ENCODE assay signal across 14 cellular contexts in the genomic region with DNA sequence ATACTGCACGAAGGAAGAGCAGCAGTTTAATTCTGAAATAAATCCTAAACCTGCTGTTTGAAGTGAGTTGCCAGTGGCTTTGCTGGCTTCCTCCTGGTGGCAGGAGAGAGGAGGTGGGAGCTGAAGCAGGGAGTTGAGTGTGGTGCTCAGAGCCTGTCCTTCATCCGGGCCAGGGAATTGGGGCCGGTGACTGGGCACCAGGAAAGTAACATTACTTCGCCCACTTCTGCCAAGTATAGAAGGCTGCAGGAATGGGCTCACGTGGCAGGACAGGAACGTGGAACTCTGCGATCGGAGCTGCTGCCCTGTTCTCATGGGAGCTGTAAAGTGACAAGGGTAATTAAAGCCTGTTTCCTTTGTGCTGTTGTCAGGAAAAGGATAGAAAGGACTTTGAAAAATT. TPM values are rescaled to one million over a fixed set of nuclear protein-coding genes. Genes with fewer than 3 reads are reported as not detected.
A peak's percentile ranks its signal among the peaks of the same experiment; 100 is the strongest.
DNase-seq lines count a peak whose midpoint lies in the region; ATAC-seq, FAIRE-seq and TF ChIP-seq lines count a peak whose summit lies in the region.
"Had no signal": no experiment of that assay in that cellular context is flagged by ENCODE, and none has a peak within 500 bp of the region (broad histone marks: within the 10 kb centered on the region; RNA-seq: fewer than 3 reads in every experiment).

No MANE protein-coding gene starts in this region.

- CTCF ChIA-PET in activated naive CD4-positive, alpha-beta T cell treated with anti-CD3 and anti-CD28 coated beads, Interleukin-2, amount 10 ng/mL, durations not matched to agents 7 days and 5 days (lab: Charles Lee), result interaction anchor here (0.6 kb wide), 1 partner anchor 40 kb away, joined by 3 read pairs; no protein-coding TSS in a partner anchor
- CTCF ChIA-PET in activated naive CD4-positive, alpha-beta T cell treated with anti-CD3 and anti-CD28 coated beads for 36 hours (lab: Charles Lee), result no interaction called here

- H3K9me3 ChIP-seq in subcutaneous abdominal adipose tissue (ENCODE audit: control insufficient read depth in 5 of 5, low read length in 5 of 5), result no peaks in the 10 kb centered on the region
- H3K9me3 ChIP-seq: SJSA1 had no signal

- peak; percentile 4 for TF ChIP-seq CTCF in cardiac fibroblast (IDR thresholded peaks at IDR 0.05; ENCODE audit: low read depth, low read length)

- H3K36me3 ChIP-seq in subcutaneous abdominal adipose tissue (ENCODE audit: control insufficient read depth in 5 of 5, insufficient read depth in 5 of 5, low read length in 5 of 5), result peaks cover 3 to 73% (median 51%) of the 10 kb centered on the region in 5 donors
- H3K36me3 ChIP-seq in H7 (replicated peaks; ENCODE audit: control insufficient read depth, insufficient read depth, low read length), result peaks cover 21% of the 10 kb centered on the region

- H3K4me1 Mint-ChIP-seq in activated naive CD4-positive, alpha-beta T cell treated with anti-CD3 and anti-CD28 coated beads, Interleukin-2, amount 10 ng/mL, durations not matched to agents 7 days and 5 days, result peaks cover 3% of the 10 kb centered on the region
- peaks cover 3% of the 10 kb centered on the region for H3K4me1 Mint-ChIP-seq in activated naive CD4-positive, alpha-beta T cell treated with anti-CD3 and anti-CD28 coated beads for 36 hours (ENCODE audit: low read depth)

- no peak for TF ChIP-seq POLR2A in H54 (IDR thresholded peaks at IDR 0.05; ENCODE audit: low read depth, low read length)

- DNase-seq in activated naive CD4-positive, alpha-beta T cell treated with anti-CD3 and anti-CD28 coated beads, Interleukin-2, amount 10 ng/mL, durations not matched to agents 7 days and 5 days, result no peak
- DNase-seq in activated naive CD4-positive, alpha-beta T cell treated with anti-CD3 and anti-CD28 coated beads for 36 hours, result no peak
- DNase-seq in cardiac fibroblast (ENCODE audit: low read depth in 2 of 2) (no peak), left kidney (ENCODE audit: low read depth, low spot score) (peak; percentile 12), H54 (ENCODE audit: insufficient read length, low spot score) (no peak), H7 (no peak)
- DNase-seq: activated CD4-positive, alpha-beta T cell treated with anti-CD3 and anti-CD28 coated beads for 48 hours; activated naive CD4-positive, alpha-beta T cell treated with Interleukin-2 at 50 U/mL for 16 hours; effector CD4-positive, alpha-beta T cell; NCI-H446; trophoblast cell had no signal

- no peak for FAIRE-seq in H54 (lab: Jason Lieb, UNC)

- H3K27me3 Mint-ChIP-seq in activated naive CD4-positive, alpha-beta T cell treated with anti-CD3 and anti-CD28 coated beads, Interleukin-2, amount 10 ng/mL, durations not matched to agents 7 days and 5 days, result no peaks in the 10 kb centered on the region
- no peaks in the 10 kb centered on the region for H3K27me3 Mint-ChIP-seq in activated naive CD4-positive, alpha-beta T cell treated with anti-CD3 and anti-CD28 coated beads for 36 hours (ENCODE audit: low read depth)

- peaks cover 9 to 56% (median 42%) of the 10 kb centered on the region in 5 donors for H3K4me1 ChIP-seq in subcutaneous abdominal adipose tissue (ENCODE audit: control insufficient read depth in 5 of 5, insufficient read depth in 5 of 5, low read length in 5 of 5)
- H3K4me1 ChIP-seq: SJSA1 had no signal

- H3K4me3 ChIP-seq in cardiac fibroblast (replicated peaks in 1 of 2; ENCODE audit: low read depth in 2 of 2, low read length in 2 of 2) (no peak overlapping the region), subcutaneous abdominal adipose tissue (ENCODE audit: low read depth in 1 of 5, low read length in 5 of 5) (no peak overlapping the region), H7 (ENCODE audit: insufficient read depth, low read depth, low read length) (no peak overlapping the region)
- H3K4me3 ChIP-seq: SJSA1 had no signal

- peak overlapping the region; percentile 37 for H3K27ac ChIP-seq in subcutaneous abdominal adipose tissue (ENCODE audit: low read depth, low read length)
- H3K27ac ChIP-seq: SJSA1 had no signal

- peak overlapping the region in 2 of 5 donors; percentile 19 to 20 for H3K9ac ChIP-seq in subcutaneous abdominal adipose tissue (ENCODE audit: low read length in 5 of 5)

- H3K27ac Mint-ChIP-seq in activated naive CD4-positive, alpha-beta T cell treated with anti-CD3 and anti-CD28 coated beads, Interleukin-2, amount 10 ng/mL, durations not matched to agents 7 days and 5 days, result peak overlapping the region; percentile 75
- no peak overlapping the region for H3K27ac Mint-ChIP-seq in activated naive CD4-positive, alpha-beta T cell treated with anti-CD3 and anti-CD28 coated beads for 36 hours

- no peak for ATAC-seq in GM21515 (IDR thresholded peaks at IDR 0.05; ENCODE audit: unreplicated experiment)

- H3K36me3 Mint-ChIP-seq in activated naive CD4-positive, alpha-beta T cell treated with anti-CD3 and anti-CD28 coated beads, Interleukin-2, amount 10 ng/mL, durations not matched to agents 7 days and 5 days, result peaks cover 39% of the 10 kb centered on the region
- H3K36me3 Mint-ChIP-seq in activated naive CD4-positive, alpha-beta T cell treated with anti-CD3 and anti-CD28 coated beads for 36 hours (ENCODE audit: low read depth), result peaks cover 26% of the 10 kb centered on the region

- H3K27me3 ChIP-seq in subcutaneous abdominal adipose tissue (ENCODE audit: control insufficient read depth in 5 of 5, insufficient read depth in 4 of 5, low read length in 5 of 5) (no peaks in the 10 kb centered on the region), H7 (ENCODE audit: control insufficient read depth, insufficient read depth, low read length) (no peaks in the 10 kb centered on the region)
- H3K27me3 ChIP-seq: SJSA1 had no signal

- H3K9me3 Mint-ChIP-seq in activated naive CD4-positive, alpha-beta T cell treated with anti-CD3 and anti-CD28 coated beads, Interleukin-2, amount 10 ng/mL, durations not matched to agents 7 days and 5 days, result no peaks in the 10 kb centered on the region
- H3K9me3 Mint-ChIP-seq in activated naive CD4-positive, alpha-beta T cell treated with anti-CD3 and anti-CD28 coated beads for 36 hours, result no peaks in the 10 kb centered on the region

- no peak overlapping the region for H3K4me3 Mint-ChIP-seq in activated naive CD4-positive, alpha-beta T cell treated with anti-CD3 and anti-CD28 coated beads, Interleukin-2, amount 10 ng/mL, durations not matched to agents 7 days and 5 days
- H3K4me3 Mint-ChIP-seq in activated naive CD4-positive, alpha-beta T cell treated with anti-CD3 and anti-CD28 coated beads for 36 hours, result no peak overlapping the region

- intact Hi-C loops in activated naive CD4-positive, alpha-beta T cell treated with anti-CD3 and anti-CD28 coated beads for 36 hours (cut with micrococcal nuclease), result no loop called here

RNA-seq across cellular contexts. Expression of a gene that starts 8.7 kb away (rescaled TPM):
- total RNA-seq in activated naive CD4-positive, alpha-beta T cell treated with anti-CD3 and anti-CD28 coated beads for 36 hours, result 10 to 100 TPM; 35.8 to 39.2 TPM
- total RNA-seq in H7 (2014; rRNA removed; shearing (Covaris generic)), result 25.3 and 29.7 TPM in 2 replicates
